8 cellular contexts compared by ENCODE assay signal in the genomic region with DNA sequence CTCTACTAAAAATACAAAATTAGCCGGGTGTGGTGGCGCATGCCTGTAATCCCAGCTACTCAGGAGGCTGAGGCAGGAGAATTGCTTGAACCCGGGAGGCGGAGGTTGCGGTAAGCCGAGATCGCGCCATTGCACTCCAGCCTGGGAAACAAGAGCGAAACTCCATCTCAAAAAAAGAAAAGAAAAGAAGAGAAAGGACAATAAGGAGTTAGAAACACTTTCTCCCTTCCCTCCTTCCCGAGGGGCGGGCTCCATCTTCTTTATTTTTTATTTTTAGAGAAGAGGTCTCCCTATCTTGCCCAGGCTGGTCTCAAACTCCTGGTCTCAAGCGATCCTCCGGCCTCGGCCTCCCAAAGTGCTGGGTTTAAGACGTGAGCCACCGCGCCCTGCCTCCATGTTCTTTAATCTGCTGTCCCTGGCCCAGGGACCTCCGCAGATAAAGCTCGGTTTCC. TPM values are rescaled to one million over a fixed set of nuclear protein-coding genes. Genes with fewer than 3 reads are reported as not detected.
DNase-seq lines count a peak whose midpoint lies in the region; ATAC-seq and TF ChIP-seq lines count a peak whose summit lies in the region.
"Not testable (repeated sequence)": the region's sequence is repeated elsewhere in the genome, so short reads cannot be mapped to it uniquely, and the experiment has no call there.

No MANE protein-coding gene starts in this region.

- POLR2A ChIA-PET in CD4-positive, alpha-beta T cell (lab: Charles Lee), result interaction anchor here (0.6 to 2.7 kb wide), 26 partner anchors 9 to 209 kb away, joined by 3 to 96 read pairs (median 10); a partner anchor contains a TSS

- CTCF ChIA-PET in CD4-positive, alpha-beta T cell (lab: Charles Lee), result interaction anchor here (1.0 to 2.0 kb wide), 7 partner anchors 21 to 40 kb away, joined by 3 to 8 read pairs (median 5); no protein-coding TSS in a partner anchor

- not testable (repeated sequence) for TF ChIP-seq RAD21 in liver (IDR thresholded peaks at IDR 0.05)

- H3K4me1 ChIP-seq in HUES6 (ENCODE audit: control insufficient read depth, insufficient read depth, low read length), result peaks cover 23% of the 10 kb centered on the region
- not testable (repeated sequence) for H3K4me1 ChIP-seq in liver (ENCODE audit: control insufficient read depth in 4 of 4, insufficient read depth in 4 of 4, low read length in 3 of 4); ovary (ENCODE audit: insufficient read depth)
- peaks cover 12 to 19% of the 10 kb centered on the region in 2 donors for H3K4me1 ChIP-seq in thyroid gland

- H3K27me3 ChIP-seq in CD4-positive, alpha-beta T cell (ENCODE audit: control insufficient read depth, insufficient read depth, low read length); HUES6 (ENCODE audit: control insufficient read depth, insufficient read depth, low read length); liver (ENCODE audit: control insufficient read depth in 4 of 4, insufficient read depth in 4 of 4, low read length in 3 of 4); ovary; thyroid gland: not testable (repeated sequence)

- DNase-seq in CD4-positive, alpha-beta T cell; T-helper 17 cell; epithelial cell of prostate (ENCODE audit: low read depth, low spot score); ovary; thyroid gland: not testable (repeated sequence)

- H3K9me3 Mint-ChIP-seq in CD4-positive, alpha-beta T cell, result not testable (repeated sequence)

- intact Hi-C loops in CD4-positive, alpha-beta T cell (cut with DNase I, micrococcal nuclease), result loop anchor here in 1 of 2 experiments (1.0 to 5.0 kb wide), 5 partner anchors 23 to 49 kb away; a partner anchor contains a TSS
- intact Hi-C loops in ovary (cut with DNase I); thyroid gland (cut with DNase I): not testable (repeated sequence)

- not testable (repeated sequence) for TF ChIP-seq EP300 in ovary (IDR thresholded peaks at IDR 0.05)

- TF ChIP-seq CTCF in CD4-positive, alpha-beta T cell (IDR thresholded peaks at IDR 0.05); liver (IDR thresholded peaks at IDR 0.05; ENCODE audit: low read depth, low read length, missing input control); ovary (IDR thresholded peaks at IDR 0.05); thyroid gland (IDR thresholded peaks at IDR 0.05): not testable (repeated sequence)

- peaks cover 75% of the 10 kb centered on the region for H3K4me1 Mint-ChIP-seq in CD4-positive, alpha-beta T cell (ENCODE audit: low read depth)
- H3K4me1 Mint-ChIP-seq in T-helper 17 cell, result peaks cover 41% of the 10 kb centered on the region

- peak overlapping the region; percentile 89 for H3K27ac ChIP-seq in CD4-positive, alpha-beta T cell (ENCODE audit: low read depth, low read length)
- not testable (repeated sequence) for H3K27ac ChIP-seq in HUES6 (ENCODE audit: low read depth, low read length)
- peak overlapping the region; percentile 86 for H3K27ac ChIP-seq in angular gyrus (ENCODE audit: low read depth, low read length)
- H3K27ac ChIP-seq in epithelial cell of prostate, result peak overlapping the region; percentile 99
- H3K27ac ChIP-seq in liver (ENCODE audit: low read depth in 1 of 2, low read length in 2 of 2), result peak overlapping the region; percentile 23 to 25
- peak overlapping the region in 1 of 2 donors; percentile 95 for H3K27ac ChIP-seq in ovary
- H3K27ac ChIP-seq in thyroid gland, result peak overlapping the region; percentile 37 to 95 (median 94)

- 75% methylated on average over 19 of the region's 19 CpGs for WGBS in liver
- WGBS in ovary, 3 donors, result 58 to 68% (median 58%) methylated on average over 19 of the region's 19 CpGs
- whole genome bisulfite sequencing in thyroid gland, 2 donors, result 78 to 82% methylated on average over 19 of the region's 19 CpGs

- not testable (repeated sequence) for H3K9ac ChIP-seq in HUES6 (ENCODE audit: low read length); liver (ENCODE audit: low read depth in 1 of 2, low read length in 2 of 2)

- peak overlapping the region; percentile 96 for H3K27ac Mint-ChIP-seq in CD4-positive, alpha-beta T cell
- H3K27ac Mint-ChIP-seq in T-helper 17 cell, result peak overlapping the region; percentile 94

- not testable (repeated sequence) for ATAC-seq in CD4-positive, alpha-beta T cell (ENCODE audit: poor library complexity); T-helper 17 cell

- not testable (repeated sequence) for TF ChIP-seq POLR2A in ovary (IDR thresholded peaks at IDR 0.05); thyroid gland (IDR thresholded peaks at IDR 0.05)

- H3K27me3 Mint-ChIP-seq in CD4-positive, alpha-beta T cell; T-helper 17 cell: not testable (repeated sequence)

- H3K36me3 Mint-ChIP-seq in CD4-positive, alpha-beta T cell (ENCODE audit: low read depth); T-helper 17 cell (ENCODE audit: low read depth): not testable (repeated sequence)

- peak overlapping the region; percentile 64 for H3K4me3 ChIP-seq in HUES6 (ENCODE audit: low read depth, low read length)
- H3K4me3 ChIP-seq in liver (ENCODE audit: low read depth in 1 of 3, low read length in 3 of 3), result peak overlapping the region in 1 of 3 donors; percentile 60
- H3K4me3 ChIP-seq in ovary, result peak overlapping the region; percentile 48
- not testable (repeated sequence) for H3K4me3 ChIP-seq in thyroid gland (replicated peaks in 1 of 3)

- H3K4me3 Mint-ChIP-seq in CD4-positive, alpha-beta T cell, result peak overlapping the region; percentile 82
- H3K4me3 Mint-ChIP-seq in T-helper 17 cell, result peak overlapping the region; percentile 77

- H3K36me3 ChIP-seq in HUES6 (ENCODE audit: control insufficient read depth, insufficient read depth, low read length); liver (ENCODE audit: control insufficient read depth in 4 of 4, insufficient read depth in 3 of 4, low read depth in 1 of 4, low read length in 3 of 4); ovary; thyroid gland: not testable (repeated sequence)

- H3K9me3 ChIP-seq in CD4-positive, alpha-beta T cell (ENCODE audit: control insufficient read depth, low read length); HUES6 (ENCODE audit: control insufficient read depth, insufficient read depth, low read depth, low read length); T-helper 17 cell (ENCODE audit: control insufficient read depth, low read length, poor library complexity, severe bottlenecking); liver (ENCODE audit: control insufficient read depth in 4 of 4, low read length in 3 of 4); ovary; thyroid gland: not testable (repeated sequence)

TF ChIP-seq in liver, 16 proteins besides CTCF, POLR2A, EP300 and RAD21:
- peak; percentile 36 for TF ChIP-seq YY1 (IDR thresholded peaks at IDR 0.05)
TF ChIP-seq in liver: peak in this region for 1; not testable (repeated sequence) for 15.

RNA-seq across cellular contexts. Expression of a gene that starts 23.1 kb away (rescaled TPM):
- 100 to 1,000 TPM; 427 to 436 TPM for total RNA-seq in CD4-positive, alpha-beta T cell
- total RNA-seq in T-helper 17 cell (100 to 1,000 TPM; 186 to 300 TPM), liver (10 to 100 TPM; 18.4 to 39.9 TPM), ovary (1,000 to 10,000 TPM in 2 of 7 donors, 100 to 1,000 TPM in 5; 229 to 1,952 (median 524) TPM), thyroid gland (100 to 1,000 TPM in 3 of 4 donors, 10 to 100 TPM in 1; 93.0 to 309 (median 134) TPM)
- polyA plus RNA-seq in liver (10 to 100 TPM; 47.4 to 69.0 TPM), ovary (100 to 1,000 TPM in 1 of 2 donors, 10 to 100 TPM in 1; 46.6 to 529 TPM)

RNA-seq across cellular contexts. Expression of a gene that starts 57.9 kb away (rescaled TPM):
- total RNA-seq in CD4-positive, alpha-beta T cell, result 10 to 100 TPM; 25.2 to 27.0 TPM
- total RNA-seq in T-helper 17 cell (10 to 100 TPM; 32.7 to 42.9 TPM), liver (10 to 100 TPM; 17.5 to 22.0 TPM), ovary (10 to 100 TPM; 27.6 to 46.4 (median 33.1) TPM), thyroid gland (10 to 100 TPM; 31.6 to 49.7 (median 44.1) TPM)
- polyA plus RNA-seq in liver (10 to 100 TPM; 15.9 to 20.3 TPM), ovary (10 to 100 TPM; 27.5 to 32.0 TPM)
